14 cellular contexts compared by ENCODE assay signal in genomic region chr1:13829152-13829769, GRCh38.
DNase-seq lines count a peak whose midpoint lies in the region; TF ChIP-seq lines count a peak whose summit lies in the region.
"Had no signal": no experiment of that assay in that cellular context is flagged by ENCODE, and none has a peak within 500 bp of the region (broad histone marks: within the 10 kb centered on the region; RNA-seq: fewer than 3 reads in every experiment).

No MANE protein-coding gene starts in this region.

- WGBS in transverse colon (ENCODE audit: low coverage in 1 of 2), 2 donors = 59% methylated on average over 10 of the region's 10 CpGs; no CpG with 5 or more reads in 1 of the 2 donors

- H3K36me3 Mint-ChIP-seq in activated CD4-positive, alpha-beta memory T cell treated with anti-CD3 and anti-CD28 coated beads for 36 hours = no peaks in the 10 kb centered on the region
- H3K36me3 Mint-ChIP-seq in activated CD4-positive, alpha-beta memory T cell treated with anti-CD3 and anti-CD28 coated beads, Interleukin-2, amount 10 ng/mL, durations not matched to agents 7 days and 5 days (ENCODE audit: low read depth) = no peaks in the 10 kb centered on the region
- H3K36me3 Mint-ChIP-seq in glutamatergic neuron (ENCODE audit: unreplicated experiment) = peaks cover 17% of the 10 kb centered on the region

- H3K9me3 Mint-ChIP-seq in activated CD4-positive, alpha-beta memory T cell treated with anti-CD3 and anti-CD28 coated beads for 36 hours = no peaks in the 10 kb centered on the region
- no peaks in the 10 kb centered on the region for H3K9me3 Mint-ChIP-seq in activated CD4-positive, alpha-beta memory T cell treated with anti-CD3 and anti-CD28 coated beads, Interleukin-2, amount 10 ng/mL, durations not matched to agents 7 days and 5 days
- peaks cover 3% of the 10 kb centered on the region for H3K9me3 Mint-ChIP-seq in glutamatergic neuron (ENCODE audit: unreplicated experiment)

- H3K4me3 ChIP-seq in OCI-LY3 (ENCODE audit: low read length) (peak overlapping the region; percentile 66), transverse colon (peak overlapping the region in 2 of 4 donors; percentile 15 to 22)
- H3K4me3 ChIP-seq: SJCRH30, testis had no signal

- H3K4me2 ChIP-seq in OCI-LY3 (ENCODE audit: low read length) = peak overlapping the region; percentile 45

- in situ Hi-C loops in transverse colon (cut with MboI; ENCODE audit: low pct_ligation_motif_present in 1 of 4, low pct_unique_long_range_greater_than_20kb in 1 of 4, low sequenced_read_pairs in 3 of 4) = loop anchor here in 2 of 4 donors (5.0 to 10.0 kb wide), 2 partner anchors 128 to 164 kb away; no protein-coding TSS in a partner anchor

- H3K27ac Mint-ChIP-seq in activated CD4-positive, alpha-beta memory T cell treated with anti-CD3 and anti-CD28 coated beads for 36 hours = no peak overlapping the region
- H3K27ac Mint-ChIP-seq in activated CD4-positive, alpha-beta memory T cell treated with anti-CD3 and anti-CD28 coated beads, Interleukin-2, amount 10 ng/mL, durations not matched to agents 7 days and 5 days = no peak overlapping the region
- no peak overlapping the region for H3K27ac Mint-ChIP-seq in glutamatergic neuron (ENCODE audit: unreplicated experiment)

- H3K4me1 Mint-ChIP-seq in activated CD4-positive, alpha-beta memory T cell treated with anti-CD3 and anti-CD28 coated beads for 36 hours (ENCODE audit: low read depth) = peaks cover 6% of the 10 kb centered on the region
- no peaks in the 10 kb centered on the region for H3K4me1 Mint-ChIP-seq in activated CD4-positive, alpha-beta memory T cell treated with anti-CD3 and anti-CD28 coated beads, Interleukin-2, amount 10 ng/mL, durations not matched to agents 7 days and 5 days
- H3K4me1 Mint-ChIP-seq in glutamatergic neuron (ENCODE audit: low read depth, unreplicated experiment) = no peaks in the 10 kb centered on the region

- no peak overlapping the region for H3K9ac ChIP-seq in OCI-LY3 (ENCODE audit: low read length)

- no peak for TF ChIP-seq POLR2A in transverse colon (IDR thresholded peaks at IDR 0.05)

- intact Hi-C loops in activated CD4-positive, alpha-beta memory T cell treated with anti-CD3 and anti-CD28 coated beads for 36 hours (cut with micrococcal nuclease) = no loop called here
- intact Hi-C loops in transverse colon (cut with DNase I; ENCODE audit: low total_unique reads) = no loop called here

- no peak for TF ChIP-seq CTCF in OCI-LY3 (IDR thresholded peaks at IDR 0.05; ENCODE audit: low read depth, low read length)
- TF ChIP-seq CTCF in glutamatergic neuron (IDR thresholded peaks at IDR 0.05; ENCODE audit: partially characterized antibody, unreplicated experiment) = peak; percentile 15
- TF ChIP-seq CTCF in transverse colon (IDR thresholded peaks at IDR 0.05) = peak in 2 of 5 experiments; percentile 2 to 32

- CTCF ChIA-PET in activated CD4-positive, alpha-beta memory T cell treated with anti-CD3 and anti-CD28 coated beads for 36 hours (lab: Charles Lee) = interaction anchor here (0.8 to 1.7 kb wide), 5 partner anchors 12 to 174 kb away, joined by 3 to 5 read pairs (median 3); no protein-coding TSS in a partner anchor
- CTCF ChIA-PET in activated CD4-positive, alpha-beta memory T cell treated with anti-CD3 and anti-CD28 coated beads, Interleukin-2, amount 10 ng/mL, durations not matched to agents 7 days and 5 days (lab: Charles Lee) = interaction anchor here (0.8 to 0.9 kb wide), 2 partner anchors 14 to 141 kb away, joined by 3 read pairs; no protein-coding TSS in a partner anchor

- H3K79me2 ChIP-seq in OCI-LY3 (ENCODE audit: low read length) = no peaks in the 10 kb centered on the region

- TF ChIP-seq EP300 in transverse colon (IDR thresholded peaks at IDR 0.05; ENCODE audit: low read depth) = no peak

- H3K4me1 ChIP-seq in OCI-LY3 (ENCODE audit: low read length) (no peaks in the 10 kb centered on the region), transverse colon (peaks cover 0 to 26% (median 19%) of the 10 kb centered on the region in 4 donors)
- H3K4me1 ChIP-seq: SJCRH30, testis had no signal

- H3K9me3 ChIP-seq in OCI-LY3 (ENCODE audit: insufficient read depth, low read length) (no peaks in the 10 kb centered on the region), transverse colon (no peaks in the 10 kb centered on the region)
- H3K9me3 ChIP-seq: SJCRH30, testis had no signal

- H3K27me3 ChIP-seq in OCI-LY3 (ENCODE audit: low read depth, low read length) (no peaks in the 10 kb centered on the region), transverse colon (peaks cover 4% of the 10 kb centered on the region)
- H3K27me3 ChIP-seq: SJCRH30, testis had no signal

- POLR2A ChIA-PET in activated CD4-positive, alpha-beta memory T cell treated with anti-CD3 and anti-CD28 coated beads for 36 hours (lab: Charles Lee) = no interaction called here
- POLR2A ChIA-PET in activated CD4-positive, alpha-beta memory T cell treated with anti-CD3 and anti-CD28 coated beads, Interleukin-2, amount 10 ng/mL, durations not matched to agents 7 days and 5 days (lab: Charles Lee) = no interaction called here

- H3K36me3 ChIP-seq in OCI-LY3 (replicated peaks; ENCODE audit: low read depth, low read length) (peaks cover 6% of the 10 kb centered on the region), transverse colon (no peaks in the 10 kb centered on the region)
- H3K36me3 ChIP-seq: SJCRH30, WERI-Rb-1 had no signal

- peak overlapping the region; percentile 23 for H3K4me3 Mint-ChIP-seq in activated CD4-positive, alpha-beta memory T cell treated with anti-CD3 and anti-CD28 coated beads for 36 hours
- H3K4me3 Mint-ChIP-seq in activated CD4-positive, alpha-beta memory T cell treated with anti-CD3 and anti-CD28 coated beads, Interleukin-2, amount 10 ng/mL, durations not matched to agents 7 days and 5 days = no peak overlapping the region
- H3K4me3 Mint-ChIP-seq in glutamatergic neuron (ENCODE audit: unreplicated experiment) = no peak overlapping the region

- no peak for DNase-seq in activated CD4-positive, alpha-beta memory T cell treated with anti-CD3 and anti-CD28 coated beads for 36 hours
- DNase-seq in activated CD4-positive, alpha-beta memory T cell treated with anti-CD3 and anti-CD28 coated beads, Interleukin-2, amount 10 ng/mL, durations not matched to agents 7 days and 5 days = no peak
- DNase-seq in glutamatergic neuron (no peak), transverse colon (peak; percentile 72), OCI-M1 (lab: John Stamatoyannopoulos, UW) (no peak), NCI-H2081 treated with DMSO at 0.1 percent for 48 hours (lab: John Stamatoyannopoulos, UW) (no peak), SW480 (ENCODE audit: low spot score) (no peak)
- DNase-seq: anterior cingulate cortex, foreskin melanocyte, NCI-H524 treated with DMSO at 0.1 percent for 48 hours had no signal

- H4K20me1 ChIP-seq in OCI-LY3 (ENCODE audit: insufficient read depth, low read length) = no peaks in the 10 kb centered on the region

- no peak overlapping the region for H3K27ac ChIP-seq in OCI-LY3 (ENCODE audit: low read length)
- peak overlapping the region; percentile 39 to 83 (median 51) for H3K27ac ChIP-seq in transverse colon
- H3K27ac ChIP-seq: SJCRH30, testis, WERI-Rb-1 had no signal

- peaks cover 7% of the 10 kb centered on the region for H3K27me3 Mint-ChIP-seq in activated CD4-positive, alpha-beta memory T cell treated with anti-CD3 and anti-CD28 coated beads for 36 hours
- H3K27me3 Mint-ChIP-seq in activated CD4-positive, alpha-beta memory T cell treated with anti-CD3 and anti-CD28 coated beads, Interleukin-2, amount 10 ng/mL, durations not matched to agents 7 days and 5 days = no peaks in the 10 kb centered on the region
- H3K27me3 Mint-ChIP-seq in glutamatergic neuron (ENCODE audit: unreplicated experiment) = no peaks in the 10 kb centered on the region

- peak overlapping the region; percentile 43; the same call in 1 of the 2 replicates for H2AFZ ChIP-seq in OCI-LY3 (ENCODE audit: low read depth, low read length)
